In the genomic region with DNA sequence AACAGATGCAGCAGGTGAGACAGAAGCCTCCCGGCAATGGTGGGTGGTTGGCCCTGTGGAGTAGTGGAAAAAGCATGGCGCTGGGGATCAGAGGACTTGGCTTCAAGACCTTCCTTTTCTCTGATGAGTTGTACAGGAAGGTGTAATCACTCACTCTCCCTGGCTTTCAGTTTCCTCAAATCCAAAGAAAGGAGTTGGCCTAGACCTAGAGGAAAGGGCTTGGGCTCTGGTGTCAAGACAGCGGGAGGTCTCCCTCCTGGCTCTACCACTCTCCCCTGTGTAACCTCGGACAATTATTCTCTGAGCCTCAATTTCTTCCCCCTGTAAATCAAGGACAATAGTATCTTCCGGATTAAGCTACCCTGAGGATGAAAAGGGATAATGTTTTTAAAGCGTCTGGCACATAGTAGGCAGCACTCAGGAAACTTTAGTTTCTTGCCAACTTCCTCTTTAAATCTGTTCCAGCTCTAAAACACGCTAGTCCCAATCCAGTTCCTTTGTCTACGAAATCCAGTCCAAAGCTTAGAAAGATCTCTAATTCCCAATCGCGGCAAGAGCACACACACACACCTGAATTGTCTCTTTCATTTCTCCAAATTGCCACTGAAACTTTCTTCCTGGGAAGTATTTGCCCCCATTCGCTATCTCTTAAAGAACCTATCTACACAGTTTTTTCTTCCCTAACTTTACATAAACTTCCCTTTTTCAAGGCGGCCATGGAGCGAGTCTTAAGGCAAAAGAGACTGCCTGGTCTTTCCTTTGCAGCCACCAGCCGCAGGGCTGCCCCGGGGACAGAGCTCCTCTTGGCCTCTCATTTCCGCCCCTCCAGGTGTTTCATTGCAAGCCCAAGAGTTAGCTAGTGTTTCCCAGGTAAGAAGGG, we compare ENCODE assay signal across 8 cellular contexts. TPM values are rescaled to one million over a fixed set of nuclear protein-coding genes. Genes with fewer than 3 reads are reported as not detected.
DNase-seq lines count a peak whose midpoint lies in the region; FAIRE-seq and TF ChIP-seq lines count a peak whose summit lies in the region.

No MANE protein-coding gene starts in this region.

- H3K27ac Mint-ChIP-seq in HFFc6 = no peak overlapping the region

- TF ChIP-seq CTCF in epithelial cell of esophagus (IDR thresholded peaks at IDR 0.05; ENCODE audit: insufficient read depth, low read depth, low read length, missing control alignments) (no peak), HFFc6 (IDR thresholded peaks at IDR 0.05) (no peak)

- H3K4me1 Mint-ChIP-seq in HFFc6 (ENCODE audit: low read depth) = no peaks in the 10 kb centered on the region

- FAIRE-seq in G401.6 (lab: Jason Lieb, UNC) = peak; percentile 92

- no peaks in the 10 kb centered on the region for H3K27me3 Mint-ChIP-seq in HFFc6 (ENCODE audit: insufficient read depth)

- peak; percentile 25 for DNase-seq in NCI-H524 treated with DMSO at 0.1 percent for 48 hours (lab: John Stamatoyannopoulos, UW)
- peak; percentile 61 for DNase-seq in epithelial cell of esophagus (ENCODE audit: low read depth)
- peak; percentile 12 for DNase-seq in pons (ENCODE audit: low spot score)
- no peak for DNase-seq in HFFc6
- DNase-seq in activated naive CD4-positive, alpha-beta T cell treated with anti-CD3 and anti-CD28 coated beads, Interleukin-2, amount 50 U/mL, for 16 hours = no peak
- no peak for DNase-seq in T-helper 2 cell
- no peak for DNase-seq in activated CD4-positive, alpha-beta T cell treated with anti-CD3 and anti-CD28 coated beads for 4 hours

- no peaks in the 10 kb centered on the region for H3K36me3 Mint-ChIP-seq in HFFc6 (ENCODE audit: low read depth)

- H3K4me3 Mint-ChIP-seq in HFFc6 = no peak overlapping the region

- peak overlapping the region; percentile 31 for H3K4me3 ChIP-seq in epithelial cell of esophagus (ENCODE audit: low read length)

- H3K9me3 Mint-ChIP-seq in HFFc6 = no peaks in the 10 kb centered on the region

RNA-seq across cellular contexts. Expression of gene GPC4, which starts 29.9 kb away (rescaled TPM):
- total RNA-seq in HFFc6 (2021; fragmentation: NEBNext Ultra II Directional; extraction: Animal tissue kit (Norgen Biotek cat#: 25700)) = not detected

Comparison
In these comparisons a context has a peak if more than half of its experiments do, and no peak if none do; other contexts are left out.
1. DNase-seq: peak in NCI-H524 treated with DMSO at 0.1 percent for 48 hours (single experiment), epithelial cell of esophagus (single experiment) and pons (single experiment); none in HFFc6 (single experiment), activated naive CD4-positive, alpha-beta T cell treated with anti-CD3 and anti-CD28 coated beads, Interleukin-2, amount 50 U/mL, for 16 hours (single experiment), T-helper 2 cell (0 of 5) and activated CD4-positive, alpha-beta T cell treated with anti-CD3 and anti-CD28 coated beads for 4 hours (0 of 2).